ENCODE assay signal across 18 cellular contexts in genomic region chr12:89091293-89091841, GRCh38.
DNase-seq lines count a peak whose midpoint lies in the region; TF ChIP-seq lines count a peak whose summit lies in the region.
"Had no signal": no experiment of that assay in that cellular context is flagged by ENCODE, and none has a peak within 500 bp of the region (broad histone marks: within the 10 kb centered on the region; RNA-seq: fewer than 3 reads in every experiment).

No MANE protein-coding gene starts in this region.

- in situ Hi-C loops in GM13977 (cut with MboI; ENCODE audit: low pct_unique_long_range_greater_than_20kb, low sequenced_read_pairs, unreplicated experiment), result no loop called here

- POLR2A ChIA-PET in HEK293 (lab: Yijun Ruan, JAX), result no interaction called here

- no peak overlapping the region for H3K4me3 Mint-ChIP-seq in activated T-cell treated with anti-CD3 and anti-CD28 coated beads, Interleukin-2, amount 50 U/mL, for 24 hours
- no peak overlapping the region for H3K4me3 Mint-ChIP-seq in endodermal cell
- H3K4me3 Mint-ChIP-seq: B cell; CD4-positive, alpha-beta T cell; CD8-positive, alpha-beta T cell had no signal

- H3K27me3 ChIP-seq in endodermal cell (ENCODE audit: control insufficient read depth, insufficient read depth, low read length, poor library complexity, severe bottlenecking), result no peaks in the 10 kb centered on the region
- H3K27me3 ChIP-seq: BLaER1 treated with 17β-estradiol and CSF1 and Interleukin-3, amounts not matched to agents 10 nM and 100 nM had no signal

- H3K4me3 ChIP-seq in HEK293 (ENCODE audit: low read depth, low read length) (no peak overlapping the region), endodermal cell (ENCODE audit: low read length) (peak overlapping the region; percentile 20)

- CTCF ChIA-PET in HEK293 (lab: Yijun Ruan, JAX), result no interaction called here

- 71 to 79% methylated on average over 1 of the region's 1 CpG for WGBS in endodermal cell (ENCODE audit: insufficient coverage in 1 of 2, insufficient read length in 1 of 2), 2 experiments

- no peak for TF ChIP-seq CTCF in HEK293 (tag by site-specific recombination; IDR thresholded peaks at IDR 0.05)
- no peak for TF ChIP-seq CTCF in endodermal cell (conservative IDR thresholded peaks at IDR 0.05)
- TF ChIP-seq CTCF in GM13977 (IDR thresholded peaks at IDR 0.05; ENCODE audit: extremely low read depth, insufficient read depth, missing control alignments), result no peak

- H3K36me3 Mint-ChIP-seq in activated T-cell treated with anti-CD3 and anti-CD28 coated beads, Interleukin-2, amount 50 U/mL, for 24 hours (ENCODE audit: low read depth), result peaks cover 27% of the 10 kb centered on the region
- peaks cover 14% of the 10 kb centered on the region for H3K36me3 Mint-ChIP-seq in endodermal cell (ENCODE audit: low read depth)
- H3K36me3 Mint-ChIP-seq: CD8-positive, alpha-beta T cell had no signal

- no peak overlapping the region for H3K27ac ChIP-seq in HEK293 (ENCODE audit: extremely low read depth, low read depth, low read length)
- no peak overlapping the region for H3K27ac ChIP-seq in endodermal cell (ENCODE audit: low read depth, low read length)
- H3K27ac ChIP-seq: BLaER1 treated with 17β-estradiol and CSF1 and Interleukin-3, amounts not matched to agents 10 nM and 100 nM; C4-2B had no signal

- H3K27ac Mint-ChIP-seq in activated T-cell treated with anti-CD3 and anti-CD28 coated beads, Interleukin-2, amount 50 U/mL, for 24 hours, result peak overlapping the region; percentile 94
- no peak overlapping the region for H3K27ac Mint-ChIP-seq in endodermal cell
- H3K27ac Mint-ChIP-seq: B cell; CD4-positive, alpha-beta T cell; CD8-positive, alpha-beta T cell had no signal

- H3K9ac ChIP-seq in endodermal cell (ENCODE audit: extremely low read depth, low read length, poor library complexity, severe bottlenecking), result no peak overlapping the region
- H3K9ac ChIP-seq: BLaER1 treated with 17β-estradiol and CSF1 and Interleukin-3, amounts not matched to agents 10 nM and 100 nM had no signal

- no peaks in the 10 kb centered on the region for H3K9me3 ChIP-seq in HEK293 (ENCODE audit: control insufficient read depth, insufficient read depth, low read depth, low read length)
- H3K9me3 ChIP-seq in endodermal cell (ENCODE audit: control insufficient read depth, low read length), result peaks cover 45% of the 10 kb centered on the region

- H3K4me1 Mint-ChIP-seq in activated T-cell treated with anti-CD3 and anti-CD28 coated beads, Interleukin-2, amount 50 U/mL, for 24 hours (ENCODE audit: low read depth), result peaks cover 46% of the 10 kb centered on the region
- peaks cover 17% of the 10 kb centered on the region for H3K4me1 Mint-ChIP-seq in endodermal cell

- no peak for DNase-seq in activated T-cell treated with anti-CD3 and anti-CD28 coated beads, Interleukin-2, amount 50 U/mL, for 24 hours
- DNase-seq in activated T-cell treated with anti-CD3 and anti-CD28 coated beads for 4 hours, result no peak
- DNase-seq in endodermal cell, result no peak
- DNase-seq in hypothalamus (lab: John Stamatoyannopoulos, UW), result no peak
- DNase-seq in GM13977 (ENCODE audit: low spot score), result no peak
- DNase-seq in activated CD8-positive, alpha-beta memory T cell treated with anti-CD3 and anti-CD28 coated beads, Interleukin-2, amount 50 U/mL, for 48 hours, result no peak
- DNase-seq: 8988T; AML-193; Caco-2; Calu3; CD4-positive, alpha-beta T cell; CD8-positive, alpha-beta T cell; DMS79 treated with DMSO at 0.1 percent for 48 hours; GF-D8 had no signal

- peaks cover 25% of the 10 kb centered on the region for H3K9me3 Mint-ChIP-seq in activated T-cell treated with anti-CD3 and anti-CD28 coated beads, Interleukin-2, amount 50 U/mL, for 24 hours
- peaks cover 36% of the 10 kb centered on the region for H3K9me3 Mint-ChIP-seq in endodermal cell
- H3K9me3 Mint-ChIP-seq: CD8-positive, alpha-beta T cell had no signal

- no peaks in the 10 kb centered on the region for H3K27me3 Mint-ChIP-seq in activated T-cell treated with anti-CD3 and anti-CD28 coated beads, Interleukin-2, amount 50 U/mL, for 24 hours
- H3K27me3 Mint-ChIP-seq in endodermal cell (ENCODE audit: insufficient read depth), result no peaks in the 10 kb centered on the region
- H3K27me3 Mint-ChIP-seq: CD4-positive, alpha-beta T cell had no signal

- no peaks in the 10 kb centered on the region for H3K4me1 ChIP-seq in HEK293 (ENCODE audit: control insufficient read depth, insufficient read depth, low read length)
- peaks cover 2% of the 10 kb centered on the region for H3K4me1 ChIP-seq in endodermal cell (ENCODE audit: control insufficient read depth, insufficient read depth, low read length)
- H3K4me1 ChIP-seq: BLaER1 treated with 17β-estradiol and CSF1 and Interleukin-3, amounts not matched to agents 10 nM and 100 nM had no signal

- H3K36me3 ChIP-seq in HEK293 (ENCODE audit: control insufficient read depth in 2 of 2, insufficient read depth in 1 of 2, low read length in 2 of 2) (no peaks in the 10 kb centered on the region), endodermal cell (ENCODE audit: control insufficient read depth, insufficient read depth, low read length) (no peaks in the 10 kb centered on the region)

TF ChIP-seq in HEK293, 187 proteins besides CTCF, POLR2A, EP300 and RAD21 (continues in another document):
- peak; percentile 55 for TF ChIP-seq SETDB1 (IDR thresholded peaks at IDR 0.05; ENCODE audit: insufficient read length, low read length)
- TF ChIP-seq, protein P1, sequence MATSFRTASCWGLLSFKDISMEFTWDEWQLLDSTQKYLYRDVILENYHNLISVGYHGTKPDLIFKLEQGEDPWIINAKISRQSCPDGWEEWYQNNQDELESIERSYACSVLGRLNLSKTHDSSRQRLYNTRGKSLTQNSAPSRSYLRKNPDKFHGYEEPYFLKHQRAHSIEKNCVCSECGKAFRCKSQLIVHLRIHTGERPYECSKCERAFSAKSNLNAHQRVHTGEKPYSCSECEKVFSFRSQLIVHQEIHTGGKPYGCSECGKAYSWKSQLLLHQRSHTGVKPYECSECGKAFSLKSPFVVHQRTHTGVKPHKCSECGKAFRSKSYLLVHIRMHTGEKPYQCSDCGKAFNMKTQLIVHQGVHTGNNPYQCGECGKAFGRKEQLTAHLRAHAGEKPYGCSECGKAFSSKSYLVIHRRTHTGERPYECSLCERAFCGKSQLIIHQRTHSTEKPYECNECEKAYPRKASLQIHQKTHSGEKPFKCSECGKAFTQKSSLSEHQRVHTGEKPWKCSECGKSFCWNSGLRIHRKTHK (tag by site-specific recombination; IDR thresholded peaks at IDR 0.05), result no peak
- no peak for TF ChIP-seq ZBTB11 (tag by site-specific recombination; conservative IDR thresholded peaks at IDR 0.05; ENCODE audit: low read depth)
- TF ChIP-seq KLF7 (tag by site-specific recombination; IDR thresholded peaks at IDR 0.05; ENCODE audit: borderline replicate concordance), result no peak
- no peak for TF ChIP-seq TSHZ1 (tag by site-specific recombination; IDR thresholded peaks at IDR 0.05; ENCODE audit: borderline replicate concordance)
- TF ChIP-seq ZNF24 (tag by site-specific recombination; IDR thresholded peaks at IDR 0.05), result no peak
